22 cellular contexts compared by ENCODE assay signal in the genomic region with DNA sequence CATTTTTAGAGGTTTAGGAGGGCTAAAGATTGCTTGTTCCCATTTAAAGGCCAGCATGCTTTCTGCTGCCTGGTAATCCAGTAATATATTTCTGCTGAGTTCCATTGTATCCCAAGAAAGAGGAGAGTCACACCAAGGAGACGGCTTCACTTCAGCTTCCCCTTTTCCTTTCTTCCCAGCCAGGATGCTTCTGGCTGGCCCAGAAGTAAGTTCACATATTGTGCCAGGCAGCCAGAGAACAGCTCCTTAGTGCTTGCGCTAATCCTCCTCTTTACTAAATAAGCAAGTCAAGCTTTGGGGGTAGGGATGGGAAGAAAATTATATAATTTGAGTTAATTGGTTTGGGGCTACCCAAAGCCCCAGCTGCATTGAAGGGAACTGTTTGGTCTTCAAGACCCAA.
"Had no signal": no experiment of that assay in that cellular context is flagged by ENCODE, and none has a peak within 500 bp of the region (broad histone marks: within the 10 kb centered on the region; RNA-seq: fewer than 3 reads in every experiment).

No MANE protein-coding gene starts in this region.

- H3K27me3 Mint-ChIP-seq: activated CD8-positive, alpha-beta T cell treated with anti-CD3 and anti-CD28 coated beads for 36 hours had no signal

- H3K27ac ChIP-seq: adrenal gland, breast epithelium, Peyer's patch, VCaP had no signal

- H3K27me3 ChIP-seq: adrenal gland, breast epithelium, Peyer's patch had no signal

- H3K4me3 Mint-ChIP-seq: activated CD8-positive, alpha-beta T cell treated with anti-CD3 and anti-CD28 coated beads for 36 hours; activated naive CD8-positive, alpha-beta T cell treated with anti-CD3 and anti-CD28 coated beads, Interleukin-2, amount 10 ng/mL, durations not matched to agents 7 days and 5 days; activated T-cell treated with anti-CD3 and anti-CD28 coated beads, Interleukin-2, amount 50 U/mL, for 72 hours had no signal

- H3K36me3 ChIP-seq: adrenal gland, breast epithelium, Peyer's patch had no signal

- H3K4me1 ChIP-seq: adrenal gland, breast epithelium, Peyer's patch had no signal

- H3K4me3 ChIP-seq: adrenal gland, breast epithelium, Peyer's patch had no signal

- ATAC-seq: activated CD8-positive, alpha-beta T cell treated with anti-CD3 and anti-CD28 coated beads for 36 hours; activated T-cell treated with anti-CD3 and anti-CD28 coated beads, Interleukin-2, amount 50 U/mL, for 72 hours had no signal

- H3K27ac Mint-ChIP-seq: activated CD8-positive, alpha-beta T cell treated with anti-CD3 and anti-CD28 coated beads for 36 hours; activated naive CD8-positive, alpha-beta T cell treated with anti-CD3 and anti-CD28 coated beads, Interleukin-2, amount 10 ng/mL, durations not matched to agents 7 days and 5 days; activated T-cell treated with anti-CD3 and anti-CD28 coated beads, Interleukin-2, amount 50 U/mL, for 72 hours had no signal

- DNase-seq: activated CD4-positive, alpha-beta T cell treated with anti-CD3 and anti-CD28 coated beads for 4 hours; activated CD8-positive, alpha-beta memory T cell treated with anti-CD3 and anti-CD28 coated beads, Interleukin-2, amount 50 U/mL, for 4 hours; activated CD8-positive, alpha-beta T cell treated with anti-CD3 and anti-CD28 coated beads for 36 hours; activated naive CD4-positive, alpha-beta T cell treated with anti-CD3 and anti-CD28 coated beads, Interleukin-2, amount 50 U/mL, for 16 hours; activated naive CD8-positive, alpha-beta T cell treated with anti-CD3 and anti-CD28 coated beads, Interleukin-2, amount 10 ng/mL, durations not matched to agents 7 days and 5 days; activated T-cell treated with anti-CD3 and anti-CD28 coated beads, Interleukin-2, amount 50 U/mL, for 72 hours; adrenal gland; Kasumi-1; KBM-7; NCI-H1105 treated with DMSO at 0.1 percent for 48 hours; NCI-H1930; NCI-H2171; NCI-H2227 treated with DMSO at 0.1 percent for 48 hours; NCI-H446 treated with DMSO at 0.1 percent for 48 hours; NCI-H524 treated with DMSO at 0.1 percent for 48 hours; NCI-H748 treated with DMSO at 0.1 percent for 48 hours; Peyer's patch; SHP77; T-helper 2 cell; T1000 had no signal

- H3K9me3 ChIP-seq: adrenal gland, breast epithelium, Peyer's patch had no signal

- H3K4me1 Mint-ChIP-seq: activated naive CD8-positive, alpha-beta T cell treated with anti-CD3 and anti-CD28 coated beads, Interleukin-2, amount 10 ng/mL, durations not matched to agents 7 days and 5 days had no signal

- H3K9me3 Mint-ChIP-seq: activated CD8-positive, alpha-beta T cell treated with anti-CD3 and anti-CD28 coated beads for 36 hours; activated naive CD8-positive, alpha-beta T cell treated with anti-CD3 and anti-CD28 coated beads, Interleukin-2, amount 10 ng/mL, durations not matched to agents 7 days and 5 days; activated T-cell treated with anti-CD3 and anti-CD28 coated beads, Interleukin-2, amount 50 U/mL, for 72 hours had no signal

- H3K36me3 Mint-ChIP-seq: activated naive CD8-positive, alpha-beta T cell treated with anti-CD3 and anti-CD28 coated beads, Interleukin-2, amount 10 ng/mL, durations not matched to agents 7 days and 5 days had no signal
